ENCODE assay signal across 1 cellular context in genomic region chr7:151057989-151058765, GRCh38.
TF ChIP-seq lines count a peak whose summit lies in the region.

No MANE protein-coding gene starts in this region.

TF ChIP-seq in GM12878, 131 proteins besides CTCF, POLR2A, EP300 and RAD21 (continued from another document and continues in another):
- TF ChIP-seq ZBED1 (IDR thresholded peaks at IDR 0.05; ENCODE audit: borderline replicate concordance) (no peak), CREM (IDR thresholded peaks at IDR 0.05; ENCODE audit: low read depth) (peak; percentile 94), TBL1XR1 (IDR thresholded peaks at IDR 0.05; ENCODE audit: low read depth, low read length) (no peak), RELB (IDR thresholded peaks at IDR 0.05; ENCODE audit: low read depth) (peak; percentile 69), MLLT1 (IDR thresholded peaks at IDR 0.05) (peak; percentile 66; the same call in 1 of the 2 replicates), CHD1 (IDR thresholded peaks at IDR 0.05; ENCODE audit: low read depth, low read length) (no peak), SKIL (IDR thresholded peaks at IDR 0.05; ENCODE audit: low read depth, poor library complexity, severe bottlenecking) (no peak), DPF2 (IDR thresholded peaks at IDR 0.05) (peak; percentile 57), CREB1 (IDR thresholded peaks at IDR 0.05; ENCODE audit: low read depth) (peak; percentile 88), TCF3 (IDR thresholded peaks at IDR 0.05; ENCODE audit: borderline replicate concordance, insufficient read depth, low read depth, low read length) (no peak), TAF1 (IDR thresholded peaks at IDR 0.05; ENCODE audit: borderline replicate concordance, low read depth, low read length) (no peak), YY1 (IDR thresholded peaks at IDR 0.05; ENCODE audit: low read depth, low read length) (peak; percentile 75), NFIC (IDR thresholded peaks at IDR 0.05; ENCODE audit: low read depth, low read length) (no peak), ZZZ3 (IDR thresholded peaks at IDR 0.05; ENCODE audit: control insufficient read depth, insufficient read length, low read depth) (no peak), SREBF2 (IDR thresholded peaks at IDR 0.05; ENCODE audit: low read length) (no peak), GABPA (IDR thresholded peaks at IDR 0.05; ENCODE audit: low read depth) (peak; percentile 87), JUNB (IDR thresholded peaks at IDR 0.05) (no peak), ATF7 (IDR thresholded peaks at IDR 0.05; ENCODE audit: low read depth) (peak; percentile 67; the same call in 1 of the 2 replicates), FOXK2 (IDR thresholded peaks at IDR 0.05) (peak; percentile 66; the same call in 1 of the 2 replicates), RUNX3 (IDR thresholded peaks at IDR 0.05; ENCODE audit: low read length) (peak; percentile 55; the same call in 1 of the 2 replicates), NR2C1 (IDR thresholded peaks at IDR 0.05) (peak; percentile 64), SREBF1 (IDR thresholded peaks at IDR 0.05; ENCODE audit: low read length) (peak; percentile 82; the same call in 1 of the 2 replicates), JUND (IDR thresholded peaks at IDR 0.05; ENCODE audit: low read depth, low read length) (no peak), MTA3 (IDR thresholded peaks at IDR 0.05; ENCODE audit: borderline replicate concordance, low read length) (no peak), IKZF2 (IDR thresholded peaks at IDR 0.05) (peak; percentile 78 to 79; a peak in 3 of 4 replicates), HDAC6 (IDR thresholded peaks at IDR 0.05; ENCODE audit: unreplicated experiment) (no peak), MEF2B (IDR thresholded peaks at IDR 0.05; ENCODE audit: partially characterized antibody, poor library complexity, severe bottlenecking) (no peak), SPI1 (IDR thresholded peaks at IDR 0.05; ENCODE audit: borderline replicate concordance, insufficient read depth, low read depth, low read length) (no peak), CBX3 (IDR thresholded peaks at IDR 0.05; ENCODE audit: borderline replicate concordance, low read depth) (no peak), WRNIP1 (IDR thresholded peaks at IDR 0.05; ENCODE audit: borderline replicate concordance, low read depth, low read length) (no peak), CBX5 (IDR thresholded peaks at IDR 0.05; ENCODE audit: low read depth) (no peak; the same call in 1 of the 2 replicates), MTA2 (IDR thresholded peaks at IDR 0.05; ENCODE audit: low read depth) (0 out of 2 replicates have a peak, but pooled peaks have one; percentile 39), NBN (IDR thresholded peaks at IDR 0.05) (0 out of 2 replicates have a peak, but pooled peaks have one; percentile 58), STAT3 (IDR thresholded peaks at IDR 0.05; ENCODE audit: low read depth, low read length) (no peak), NKRF (conservative IDR thresholded peaks at IDR 0.05) (0 out of 2 replicates have a peak, but pooled peaks have one; percentile 40), PKNOX1 (IDR thresholded peaks at IDR 0.05) (no peak), GATAD2B (conservative IDR thresholded peaks at IDR 0.05; ENCODE audit: low read depth) (0 out of 2 replicates have a peak, but pooled peaks have one; percentile 43), EGR1 (IDR thresholded peaks at IDR 0.05; ENCODE audit: borderline replicate concordance in 1 of 2, low read depth in 2 of 2, low read length in 2 of 2) (no peak), TARDBP (IDR thresholded peaks at IDR 0.05; ENCODE audit: borderline replicate concordance) (peak; percentile 63; the same call in 1 of the 2 replicates), BHLHE40 (IDR thresholded peaks at IDR 0.05; ENCODE audit: borderline replicate concordance in 1 of 2, low read depth in 2 of 2, low read length in 1 of 2) (peak; percentile 8 to 68; a peak in 1 of 4 replicates), HDGF (IDR thresholded peaks at IDR 0.05) (0 out of 2 replicates have a peak, but pooled peaks have one; percentile 64), RELA (IDR thresholded peaks at IDR 0.05; ENCODE audit: borderline replicate concordance, partially characterized antibody) (peak; percentile 29), E2F4 (IDR thresholded peaks at IDR 0.05; ENCODE audit: low read depth, low read length) (0 out of 2 replicates have a peak, but pooled peaks have one; percentile 26), STAT1 (conservative IDR thresholded peaks at IDR 0.05) (no peak), POU2F2 (IDR thresholded peaks at IDR 0.05; ENCODE audit: borderline replicate concordance, low read depth, low read length) (no peak), FOXM1 (IDR thresholded peaks at IDR 0.05; ENCODE audit: low read depth, low read length) (no peak), HDAC2 (IDR thresholded peaks at IDR 0.05) (no peak)
- TF ChIP-seq, protein P1, sequence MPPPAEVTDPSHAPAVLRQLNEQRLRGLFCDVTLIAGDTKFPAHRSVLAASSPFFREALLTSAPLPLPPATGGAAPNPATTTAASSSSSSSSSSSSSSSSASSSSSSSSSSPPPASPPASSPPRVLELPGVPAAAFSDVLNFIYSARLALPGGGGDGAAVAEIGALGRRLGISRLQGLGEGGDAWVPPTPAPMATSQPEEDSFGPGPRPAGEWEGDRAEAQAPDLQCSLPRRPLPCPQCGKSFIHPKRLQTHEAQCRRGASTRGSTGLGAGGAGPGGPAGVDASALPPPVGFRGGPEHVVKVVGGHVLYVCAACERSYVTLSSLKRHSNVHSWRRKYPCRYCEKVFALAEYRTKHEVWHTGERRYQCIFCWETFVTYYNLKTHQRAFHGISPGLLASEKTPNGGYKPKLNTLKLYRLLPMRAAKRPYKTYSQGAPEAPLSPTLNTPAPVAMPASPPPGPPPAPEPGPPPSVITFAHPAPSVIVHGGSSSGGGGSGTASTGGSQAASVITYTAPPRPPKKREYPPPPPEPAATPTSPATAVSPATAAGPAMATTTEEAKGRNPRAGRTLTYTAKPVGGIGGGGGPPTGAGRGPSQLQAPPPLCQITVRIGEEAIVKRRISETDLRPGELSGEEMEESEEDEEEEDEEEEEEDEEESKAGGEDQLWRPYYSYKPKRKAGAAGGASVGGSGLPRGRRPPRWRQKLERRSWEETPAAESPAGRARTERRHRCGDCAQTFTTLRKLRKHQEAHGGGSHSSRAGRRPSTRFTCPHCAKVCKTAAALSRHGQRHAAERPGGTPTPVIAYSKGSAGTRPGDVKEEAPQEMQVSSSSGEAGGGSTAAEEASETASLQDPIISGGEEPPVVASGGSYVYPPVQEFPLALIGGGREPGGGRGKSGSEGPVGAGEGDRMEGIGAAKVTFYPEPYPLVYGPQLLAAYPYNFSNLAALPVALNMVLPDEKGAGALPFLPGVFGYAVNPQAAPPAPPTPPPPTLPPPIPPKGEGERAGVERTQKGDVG (CRISPR knock-in tag; IDR thresholded peaks at IDR 0.05): no peak
- TF ChIP-seq, protein P2, sequence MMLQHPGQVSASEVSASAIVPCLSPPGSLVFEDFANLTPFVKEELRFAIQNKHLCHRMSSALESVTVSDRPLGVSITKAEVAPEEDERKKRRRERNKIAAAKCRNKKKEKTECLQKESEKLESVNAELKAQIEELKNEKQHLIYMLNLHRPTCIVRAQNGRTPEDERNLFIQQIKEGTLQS (IDR thresholded peaks at IDR 0.05; ENCODE audit: borderline replicate concordance, extremely low read depth, low read depth, low read length): no peak
- TF ChIP-seq, protein P3, sequence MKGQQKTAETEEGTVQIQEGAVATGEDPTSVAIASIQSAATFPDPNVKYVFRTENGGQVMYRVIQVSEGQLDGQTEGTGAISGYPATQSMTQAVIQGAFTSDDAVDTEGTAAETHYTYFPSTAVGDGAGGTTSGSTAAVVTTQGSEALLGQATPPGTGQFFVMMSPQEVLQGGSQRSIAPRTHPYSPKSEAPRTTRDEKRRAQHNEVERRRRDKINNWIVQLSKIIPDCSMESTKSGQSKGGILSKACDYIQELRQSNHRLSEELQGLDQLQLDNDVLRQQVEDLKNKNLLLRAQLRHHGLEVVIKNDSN (IDR thresholded peaks at IDR 0.05; ENCODE audit: borderline replicate concordance, extremely low read length, insufficient read depth, low read depth, low read length): no peak
- TF ChIP-seq, protein P4, sequence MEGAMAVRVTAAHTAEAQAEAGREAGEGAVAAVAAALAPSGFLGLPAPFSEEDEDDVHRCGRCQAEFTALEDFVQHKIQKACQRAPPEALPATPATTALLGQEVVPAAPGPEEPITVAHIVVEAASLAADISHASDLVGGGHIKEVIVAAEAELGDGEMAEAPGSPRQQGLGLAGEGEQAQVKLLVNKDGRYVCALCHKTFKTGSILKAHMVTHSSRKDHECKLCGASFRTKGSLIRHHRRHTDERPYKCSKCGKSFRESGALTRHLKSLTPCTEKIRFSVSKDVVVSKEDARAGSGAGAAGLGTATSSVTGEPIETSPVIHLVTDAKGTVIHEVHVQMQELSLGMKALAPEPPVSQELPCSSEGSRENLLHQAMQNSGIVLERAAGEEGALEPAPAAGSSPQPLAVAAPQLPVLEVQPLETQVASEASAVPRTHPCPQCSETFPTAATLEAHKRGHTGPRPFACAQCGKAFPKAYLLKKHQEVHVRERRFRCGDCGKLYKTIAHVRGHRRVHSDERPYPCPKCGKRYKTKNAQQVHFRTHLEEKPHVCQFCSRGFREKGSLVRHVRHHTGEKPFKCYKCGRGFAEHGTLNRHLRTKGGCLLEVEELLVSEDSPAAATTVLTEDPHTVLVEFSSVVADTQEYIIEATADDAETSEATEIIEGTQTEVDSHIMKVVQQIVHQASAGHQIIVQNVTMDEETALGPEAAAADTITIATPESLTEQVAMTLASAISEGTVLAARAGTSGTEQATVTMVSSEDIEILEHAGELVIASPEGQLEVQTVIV (IDR thresholded peaks at IDR 0.05; ENCODE audit: borderline replicate concordance, partially characterized antibody): peak; percentile 64
